21 cellular contexts compared by ENCODE assay signal in the genomic region with DNA sequence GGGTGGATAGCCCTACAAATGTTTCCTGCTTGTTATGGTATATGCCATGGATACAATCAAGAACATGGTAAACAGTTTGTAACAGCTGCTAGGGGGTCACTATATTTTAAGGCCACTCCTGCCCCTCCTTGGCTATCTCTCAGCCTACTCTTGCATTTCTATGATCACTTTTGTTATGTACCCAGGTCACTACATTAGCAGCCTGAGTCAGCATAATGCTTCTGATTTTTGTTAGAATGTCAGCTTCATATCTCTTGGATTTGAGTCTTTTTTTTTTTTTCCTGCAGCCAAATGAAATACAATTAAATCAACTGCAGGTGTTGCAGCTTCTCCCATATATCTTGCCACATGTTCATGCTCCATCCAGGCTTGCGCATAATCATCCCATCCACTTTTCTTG.
DNase-seq lines count a peak whose midpoint lies in the region; ATAC-seq, FAIRE-seq and TF ChIP-seq lines count a peak whose summit lies in the region.
"Had no signal": no experiment of that assay in that cellular context is flagged by ENCODE, and none has a peak within 500 bp of the region (broad histone marks: within the 10 kb centered on the region; RNA-seq: fewer than 3 reads in every experiment).

No MANE protein-coding gene starts in this region.

- H3K14ac ChIP-seq in IMR-90 (replicated peaks; ENCODE audit: low read depth, low read length), result no peak overlapping the region

- TF ChIP-seq CTCF in HepG2 (CRISPR knock-in tag; IDR thresholded peaks at IDR 0.05), result no peak
- no peak for TF ChIP-seq CTCF in right lobe of liver (IDR thresholded peaks at IDR 0.05)
- no peak for TF ChIP-seq CTCF in IMR-90 (conservative IDR thresholded peaks at IDR 0.05; ENCODE audit: low read depth, low read length)
- no peak for TF ChIP-seq CTCF in K562 (IDR thresholded peaks at IDR 0.05 in 2 of 3, conservative IDR thresholded peaks at IDR 0.05 in 1 of 3; ENCODE audit: insufficient read depth in 2 of 3, low read depth in 1 of 3, low read length in 3 of 3)
- no peak for TF ChIP-seq CTCF in OCI-LY7 (conservative IDR thresholded peaks at IDR 0.05; ENCODE audit: low read length)

- no peak overlapping the region for H2BK120ac ChIP-seq in IMR-90 (ENCODE audit: low read depth, low read length)

- TF ChIP-seq POLR2A in HepG2 (IDR thresholded peaks at IDR 0.05; ENCODE audit: insufficient read depth in 1 of 2, low read depth in 2 of 2, low read length in 2 of 2), result no peak
- no peak for TF ChIP-seq POLR2A in right lobe of liver (IDR thresholded peaks at IDR 0.05)
- TF ChIP-seq POLR2A in IMR-90 (IDR thresholded peaks at IDR 0.05; ENCODE audit: low read depth, low read length), result no peak
- TF ChIP-seq POLR2A in K562 (conservative IDR thresholded peaks at IDR 0.05), result no peak

- H2BK5ac ChIP-seq in IMR-90 (ENCODE audit: low read depth, low read length, poor library complexity, severe bottlenecking), result no peak overlapping the region

- H3K9me2 ChIP-seq in OCI-LY7 (ENCODE audit: insufficient read depth, low read length), result no peaks in the 10 kb centered on the region

- no peak overlapping the region for H4K91ac ChIP-seq in IMR-90 (ENCODE audit: insufficient read depth, low read depth, low read length)

- TF ChIP-seq EP300 in HepG2 (IDR thresholded peaks at IDR 0.05; ENCODE audit: low read depth in 2 of 2, low read length in 2 of 2) (no peak), HepG2 (CRISPR knock-in tag; IDR thresholded peaks at IDR 0.05; ENCODE audit: borderline replicate concordance) (no peak), K562 (IDR thresholded peaks at IDR 0.05; ENCODE audit: low read length) (no peak)

- BruUV-seq in HepG2 (replicated peaks; lab: Mats Ljungman, UMichigan), result no TSS peak
- no TSS peak for BruUV-seq in IMR-90 (replicated peaks; lab: Mats Ljungman, UMichigan)
- no TSS peak for BruUV-seq in K562 (replicated peaks; lab: Mats Ljungman, UMichigan)
- BruUV-seq in OCI-LY7 (replicated peaks; lab: Mats Ljungman, UMichigan), result no TSS peak

- intact Hi-C loops in HepG2 (cut with micrococcal nuclease; ENCODE audit: unreplicated experiment) (no loop called here), right lobe of liver (cut with DNase I) (no loop called here), IMR-90 (cut with micrococcal nuclease) (no loop called here), K562 (cut with micrococcal nuclease) (no loop called here), OCI-LY7 (cut with micrococcal nuclease; ENCODE audit: unreplicated experiment) (no loop called here)

- H3K56ac ChIP-seq in IMR-90 (ENCODE audit: extremely low read depth, insufficient read depth, low read length), result no peak overlapping the region

- 57% methylated on average over 1 of the region's 1 CpG for WGBS in HepG2 (ENCODE audit: low lambda C conversion rate)
- WGBS in right lobe of liver (ENCODE audit: insufficient coverage, low coverage, low lambda C conversion rate, missing lambda C conversion rate), result 100% methylated on average over 1 of the region's 1 CpG
- WGBS in IMR-90 (ENCODE audit: extremely low coverage in 2 of 2, insufficient read length in 1 of 2), 2 experiments, result 67% methylated on average over 1 of the region's 1 CpG; no CpG with 5 or more reads in 1 of the 2 experiments
- WGBS in K562 (ENCODE audit: insufficient coverage, low coverage, missing lambda C conversion rate), result 42% methylated on average over 1 of the region's 1 CpG

- no peak overlapping the region for H2AFZ ChIP-seq in HepG2 (ENCODE audit: low read length)
- H2AFZ ChIP-seq in IMR-90 (replicated peaks; ENCODE audit: low read length, poor library complexity), result no peak overlapping the region
- H2AFZ ChIP-seq in K562 (ENCODE audit: low read depth, low read length), result no peak overlapping the region
- no peak overlapping the region for H2AFZ ChIP-seq in OCI-LY7 (ENCODE audit: low read length)

- H3K4me2 ChIP-seq in HepG2 (ENCODE audit: low read depth, low read length) (no peak overlapping the region), IMR-90 (ENCODE audit: low read depth, low read length) (no peak overlapping the region), K562 (ENCODE audit: insufficient read depth, low read length) (no peak overlapping the region), OCI-LY7 (ENCODE audit: low read length) (no peak overlapping the region)
- H3K4me2 ChIP-seq: BLaER1 treated with 17β-estradiol and CSF1 and Interleukin-3, amounts not matched to agents 10 nM and 100 nM had no signal

- H3K4me3 ChIP-seq in HepG2 (replicated peaks in 1 of 3; ENCODE audit: insufficient read depth in 1 of 3, low read depth in 2 of 3, low read length in 3 of 3) (no peak overlapping the region), right lobe of liver (no peak overlapping the region), IMR-90 (ENCODE audit: insufficient read depth, low read depth, low read length) (no peak overlapping the region), K562 (no peak overlapping the region), OCI-LY7 (ENCODE audit: low read depth, low read length, poor library complexity, severe bottlenecking) (no peak overlapping the region)
- H3K4me3 ChIP-seq: BLaER1 treated with 17β-estradiol and CSF1 and Interleukin-3, amounts not matched to agents 10 nM and 100 nM had no signal

- no peaks in the 10 kb centered on the region for H4K20me1 ChIP-seq in HepG2 (ENCODE audit: insufficient read depth, low read length)
- no peaks in the 10 kb centered on the region for H4K20me1 ChIP-seq in IMR-90 (ENCODE audit: insufficient read depth, low read length)
- H4K20me1 ChIP-seq in K562 (replicated peaks; ENCODE audit: control insufficient read depth, insufficient read depth, low read length), result no peaks in the 10 kb centered on the region
- H4K20me1 ChIP-seq in OCI-LY7 (ENCODE audit: insufficient read depth, low read length), result no peaks in the 10 kb centered on the region
- H4K20me1 ChIP-seq: BLaER1 treated with 17β-estradiol and CSF1 and Interleukin-3, amounts not matched to agents 10 nM and 100 nM had no signal

- H3K9ac ChIP-seq in HepG2 (ENCODE audit: insufficient read depth, low read depth, low read length) (no peak overlapping the region), IMR-90 (ENCODE audit: low read depth, low read length) (no peak overlapping the region), K562 (ENCODE audit: insufficient read depth in 1 of 2, low read depth in 2 of 2, low read length in 2 of 2) (no peak overlapping the region)
- H3K9ac ChIP-seq: BLaER1 treated with 17β-estradiol and CSF1 and Interleukin-3, amounts not matched to agents 10 nM and 100 nM had no signal

- DNase-seq in HepG2 (ENCODE audit: low spot score) (no peak), right lobe of liver (no peak), IMR-90 (no peak), K562 (ENCODE audit: extremely low read depth in 1 of 4, low spot score in 3 of 4) (no peak), OCI-LY7 (ENCODE audit: low spot score) (no peak)
- DNase-seq in activated effector memory CD4-positive, alpha-beta T cell treated with anti-CD3 and anti-CD28 coated beads, Interleukin-2, amount 50 U/mL, for 16 hours, result no peak
- DNase-seq: ACHN; AML-193; Caco-2; Calu3; CD4-positive, alpha-beta T cell; CD8-positive, alpha-beta T cell; DMS79 treated with DMSO at 0.1 percent for 48 hours; GF-D8 had no signal

- H3K27ac ChIP-seq in HepG2 (ENCODE audit: extremely low read length, insufficient read depth, low read length) (no peak overlapping the region), right lobe of liver (no peak overlapping the region), IMR-90 (ENCODE audit: insufficient read depth, low read length) (no peak overlapping the region), K562 (ENCODE audit: extremely low read depth, low read depth, low read length) (no peak overlapping the region), OCI-LY7 (ENCODE audit: low read depth, low read length, poor library complexity, severe bottlenecking) (no peak overlapping the region)
- H3K27ac ChIP-seq: 22Rv1; BLaER1 treated with 17β-estradiol and CSF1 and Interleukin-3, amounts not matched to agents 10 nM and 100 nM; C4-2B had no signal

- in situ Hi-C loops in HepG2 (cut with HindIII; ENCODE audit: extremely low pct_ligation_motif_present, low pct_unique_long_range_greater_than_20kb), result no loop called here
- in situ Hi-C loops in IMR-90 (cut with MboI; ENCODE audit: low sequenced_read_pairs), result no loop called here
- in situ Hi-C loops in K562 (cut with MboI), result no loop called here

- no peak for FAIRE-seq in HepG2 (lab: Jason Lieb, UNC)
- FAIRE-seq in K562 (lab: Jason Lieb, UNC), result no peak
- FAIRE-seq: D721Med, G401.6, GM12892, GM18507 had no signal

- H3K4ac ChIP-seq in IMR-90 (ENCODE audit: low read depth, low read length), result no peak overlapping the region

- H4K8ac ChIP-seq in IMR-90 (ENCODE audit: low read depth in 2 of 2, low read length in 2 of 2), result no peak overlapping the region

- CTCF ChIA-PET in HepG2 (lab: Yijun Ruan, JAX; ENCODE audit: low intra/inter-chr PET ratio, low total read pairs), result no interaction called here
- CTCF ChIA-PET in IMR-90 (lab: Yijun Ruan, JAX), result interaction anchor here (0.6 kb wide), 1 partner anchor 183 kb away, joined by 4 read pairs; no protein-coding TSS in a partner anchor
- CTCF ChIA-PET in K562 (lab: Yijun Ruan, JAX; ENCODE audit: low intra/inter-chr PET ratio), result no interaction called here
- CTCF ChIA-PET in OCI-LY7 (lab: Charles Lee; ENCODE audit: unreplicated experiment), result no interaction called here

- H3K27me3 ChIP-seq in HepG2 (ENCODE audit: control insufficient read depth in 1 of 2, insufficient read depth in 2 of 2, low read length in 2 of 2) (no peaks in the 10 kb centered on the region), right lobe of liver (no peaks in the 10 kb centered on the region), IMR-90 (ENCODE audit: control insufficient read depth, insufficient read depth, low read length) (no peaks in the 10 kb centered on the region), K562 (ENCODE audit: control insufficient read depth in 2 of 2, insufficient read depth in 2 of 2, low read length in 2 of 2) (no peaks in the 10 kb centered on the region)
- H3K27me3 ChIP-seq: BLaER1 treated with 17β-estradiol and CSF1 and Interleukin-3, amounts not matched to agents 10 nM and 100 nM had no signal

- dilution Hi-C loops in IMR-90 (cut with HindIII; ENCODE audit: low sequenced_read_pairs, unreplicated experiment), result no loop called here

- no peaks in the 10 kb centered on the region for H3K9me1 ChIP-seq in IMR-90 (ENCODE audit: insufficient read depth, low read length)
- no peaks in the 10 kb centered on the region for H3K9me1 ChIP-seq in K562 (ENCODE audit: control insufficient read depth, insufficient read depth, low read length)

- H2BK20ac ChIP-seq in IMR-90 (ENCODE audit: low read depth, low read length), result no peak overlapping the region

- H3K9me3 ChIP-seq in HepG2 (ENCODE audit: low read length) (peaks cover 65% of the 10 kb centered on the region), right lobe of liver (no peaks in the 10 kb centered on the region), IMR-90 (ENCODE audit: control insufficient read depth, insufficient read depth, low read length) (no peaks in the 10 kb centered on the region), K562 (replicated peaks; ENCODE audit: control insufficient read depth, insufficient read depth, low read depth, low read length) (no peaks in the 10 kb centered on the region), OCI-LY7 (ENCODE audit: low read length) (no peaks in the 10 kb centered on the region)
- H3K9me3 ChIP-seq: BLaER1 treated with 17β-estradiol and CSF1 and Interleukin-3, amounts not matched to agents 10 nM and 100 nM; Caco-2 had no signal

- H3K79me2 ChIP-seq in HepG2 (ENCODE audit: insufficient read depth, low read length) (no peaks in the 10 kb centered on the region), K562 (ENCODE audit: control insufficient read depth, insufficient read depth, low read length) (no peaks in the 10 kb centered on the region), OCI-LY7 (ENCODE audit: insufficient read depth, low read depth, low read length) (no peaks in the 10 kb centered on the region)

- no peaks in the 10 kb centered on the region for H3K4me1 ChIP-seq in HepG2 (ENCODE audit: insufficient read depth, low read length)
- no peaks in the 10 kb centered on the region for H3K4me1 ChIP-seq in right lobe of liver
- no peaks in the 10 kb centered on the region for H3K4me1 ChIP-seq in IMR-90 (ENCODE audit: control insufficient read depth, insufficient read depth, low read length)
- no peaks in the 10 kb centered on the region for H3K4me1 ChIP-seq in K562 (replicated peaks in 1 of 2; ENCODE audit: control insufficient read depth in 2 of 2, insufficient read depth in 2 of 2, low read length in 2 of 2)
- no peaks in the 10 kb centered on the region for H3K4me1 ChIP-seq in OCI-LY7 (ENCODE audit: insufficient read depth, low read length, poor library complexity, severe bottlenecking)
- H3K4me1 ChIP-seq: BLaER1 treated with 17β-estradiol and CSF1 and Interleukin-3, amounts not matched to agents 10 nM and 100 nM; Caco-2 had no signal

- H3K36me3 ChIP-seq in HepG2 (replicated peaks in 1 of 2; ENCODE audit: control insufficient read depth in 1 of 2, insufficient read depth in 2 of 2, low read length in 2 of 2) (no peaks in the 10 kb centered on the region), right lobe of liver (no peaks in the 10 kb centered on the region), IMR-90 (ENCODE audit: control insufficient read depth, insufficient read depth, low read length) (no peaks in the 10 kb centered on the region), K562 (ENCODE audit: control insufficient read depth, insufficient read depth, low read length) (no peaks in the 10 kb centered on the region), OCI-LY7 (ENCODE audit: insufficient read depth, low read length) (no peaks in the 10 kb centered on the region)
- H3K36me3 ChIP-seq: BLaER1 treated with 17β-estradiol and CSF1 and Interleukin-3, amounts not matched to agents 10 nM and 100 nM had no signal

- no peaks in the 10 kb centered on the region for H3K79me1 ChIP-seq in IMR-90 (ENCODE audit: low read depth in 1 of 2, low read length in 2 of 2)

- H2BK15ac ChIP-seq in IMR-90 (ENCODE audit: low read depth, low read length), result no peak overlapping the region

- no peak overlapping the region for H3K23ac ChIP-seq in IMR-90 (ENCODE audit: low read depth, low read length)

- no peak overlapping the region for H2AK9ac ChIP-seq in IMR-90 (replicated peaks; ENCODE audit: low read depth, low read length, poor library complexity)

- no peak overlapping the region for H3K18ac ChIP-seq in IMR-90 (ENCODE audit: low read depth, low read length)

- TF ChIP-seq RAD21 in HepG2 (CRISPR knock-in tag; IDR thresholded peaks at IDR 0.05), result no peak
- TF ChIP-seq RAD21 in IMR-90 (IDR thresholded peaks at IDR 0.05; ENCODE audit: low read length), result no peak
- TF ChIP-seq RAD21 in K562 (CRISPR knock-in tag; conservative IDR thresholded peaks at IDR 0.05 in 1 of 2, IDR thresholded peaks at IDR 0.05 in 1 of 2), result no peak

- POLR2A ChIA-PET in HepG2 (lab: Yijun Ruan, JAX), result no interaction called here
- POLR2A ChIA-PET in IMR-90 (lab: Charles Lee; ENCODE audit: unreplicated experiment), result interaction anchor here (0.6 kb wide), 1 partner anchor 151 kb away, joined by 5 read pairs; no protein-coding TSS in a partner anchor
- POLR2A ChIA-PET in K562 (lab: Yijun Ruan, JAX), result no interaction called here
- POLR2A ChIA-PET in OCI-LY7 (lab: Charles Lee), result interaction anchor here (0.6 to 0.7 kb wide), 2 partner anchors 1394 to 1606 kb away, joined by 3 to 6 read pairs; no protein-coding TSS in a partner anchor

- ATAC-seq in HepG2, result no peak
- ATAC-seq in right lobe of liver, result no peak
- no peak for ATAC-seq in IMR-90 (ENCODE audit: low read depth)
- no peak for ATAC-seq in K562
- ATAC-seq: CD8-positive, alpha-beta T cell had no signal

- H2AK5ac ChIP-seq in IMR-90 (ENCODE audit: low read depth, low read length), result no peak overlapping the region

- H4K5ac ChIP-seq in IMR-90 (ENCODE audit: low read depth, low read length), result no peak overlapping the region

Comparison
In these comparisons a context has a peak if more than half of its experiments do, and no peak if none do; other contexts are left out.
1. POLR2A ChIA-PET loops: an anchor here in IMR-90 (0.6 kb wide) and OCI-LY7 (0.6 to 0.7 kb wide); none called in HepG2 and K562.